Comparison of ENCODE assay signal across 9 cellular contexts in genomic region chr19:42352216-42352892, GRCh38. TPM values are rescaled to one million over a fixed set of nuclear protein-coding genes. Genes with fewer than 3 reads are reported as not detected.
A peak's percentile ranks its signal among the peaks of the same experiment; 100 is the strongest.
DNase-seq lines count a peak whose midpoint lies in the region; ATAC-seq, FAIRE-seq and TF ChIP-seq lines count a peak whose summit lies in the region.
"Had no signal": no experiment of that assay in that cellular context is flagged by ENCODE, and none has a peak within 500 bp of the region (broad histone marks: within the 10 kb centered on the region; RNA-seq: fewer than 3 reads in every experiment).

No MANE protein-coding gene starts in this region.

- CTCF ChIA-PET in HepG2 (lab: Yijun Ruan, JAX; ENCODE audit: low intra/inter-chr PET ratio, low total read pairs) = no interaction called here
- CTCF ChIA-PET in CD8-positive, alpha-beta T cell (lab: Charles Lee) = no interaction called here

- no peak overlapping the region for H3K27ac Mint-ChIP-seq in endodermal cell
- H3K27ac Mint-ChIP-seq in CD8-positive, alpha-beta T cell = no peak overlapping the region

- no peak overlapping the region for H3K27ac ChIP-seq in HepG2 (ENCODE audit: extremely low read length, insufficient read depth, low read length)
- H3K27ac ChIP-seq in right lobe of liver = no peak overlapping the region
- H3K27ac ChIP-seq in endodermal cell (ENCODE audit: low read depth, low read length) = peak overlapping the region; percentile 70
- peak overlapping the region; percentile 91 for H3K27ac ChIP-seq in temporal lobe (ENCODE audit: low read depth, low read length)
- no peak overlapping the region for H3K27ac ChIP-seq in CD8-positive, alpha-beta T cell (ENCODE audit: low read depth, low read length)
- H3K27ac ChIP-seq: neutrophil had no signal

- H3K36me3 ChIP-seq in HepG2 (replicated peaks in 1 of 2; ENCODE audit: control insufficient read depth in 1 of 2, insufficient read depth in 2 of 2, low read length in 2 of 2) (peaks cover 4 to 17% of the 10 kb centered on the region in 2 experiments; a peak in 4 of 5 replicates), right lobe of liver (peaks cover 0 to 5% (median 0%) of the 10 kb centered on the region in 4 donors), endodermal cell (ENCODE audit: control insufficient read depth, insufficient read depth, low read length) (peaks cover 17% of the 10 kb centered on the region)
- no peaks in the 10 kb centered on the region for H3K36me3 ChIP-seq in CD8-positive, alpha-beta T cell (ENCODE audit: insufficient read depth, low read length)

- H3K9me3 Mint-ChIP-seq in endodermal cell = no peaks in the 10 kb centered on the region
- H3K9me3 Mint-ChIP-seq in CD8-positive, alpha-beta T cell = no peaks in the 10 kb centered on the region

- no peak for TF ChIP-seq RAD21 in HepG2 (CRISPR knock-in tag; IDR thresholded peaks at IDR 0.05)

- H3K9me3 ChIP-seq in HepG2 (ENCODE audit: low read length) (no peaks in the 10 kb centered on the region), right lobe of liver (no peaks in the 10 kb centered on the region), endodermal cell (ENCODE audit: control insufficient read depth, low read length) (no peaks in the 10 kb centered on the region)
- H3K9me3 ChIP-seq in CD8-positive, alpha-beta T cell (ENCODE audit: low read length) = no peaks in the 10 kb centered on the region
- H3K9me3 ChIP-seq: neutrophil had no signal

- BruUV-seq in HepG2 (replicated peaks; lab: Mats Ljungman, UMichigan) = no TSS peak

- ATAC-seq in HepG2 (no peak), right lobe of liver (no peak), GM18520 (IDR thresholded peaks at IDR 0.05; ENCODE audit: unreplicated experiment) (no peak)
- no peak for ATAC-seq in CD8-positive, alpha-beta T cell

- TF ChIP-seq POLR2A in HepG2 (IDR thresholded peaks at IDR 0.05; ENCODE audit: insufficient read depth in 1 of 2, low read depth in 2 of 2, low read length in 2 of 2) = no peak
- no peak for TF ChIP-seq POLR2A in right lobe of liver (IDR thresholded peaks at IDR 0.05)

- TF ChIP-seq EP300 in HepG2 (IDR thresholded peaks at IDR 0.05; ENCODE audit: low read depth in 2 of 2, low read length in 2 of 2) (no peak), HepG2 (CRISPR knock-in tag; IDR thresholded peaks at IDR 0.05; ENCODE audit: borderline replicate concordance) (no peak)

- intact Hi-C loops in HepG2 (cut with micrococcal nuclease; ENCODE audit: unreplicated experiment) (no loop called here), right lobe of liver (cut with DNase I) (no loop called here)
- intact Hi-C loops in CD8-positive, alpha-beta T cell (cut with DNase I, micrococcal nuclease) = no loop called here

- no peak overlapping the region for H3K9ac ChIP-seq in HepG2 (ENCODE audit: insufficient read depth, low read depth, low read length)
- no peak overlapping the region for H3K9ac ChIP-seq in endodermal cell (ENCODE audit: extremely low read depth, low read length, poor library complexity, severe bottlenecking)

- H3K27me3 Mint-ChIP-seq in endodermal cell (ENCODE audit: insufficient read depth) = no peaks in the 10 kb centered on the region
- H3K27me3 Mint-ChIP-seq in CD8-positive, alpha-beta T cell (ENCODE audit: low read depth) = no peaks in the 10 kb centered on the region

- no peak overlapping the region for H3K4me3 Mint-ChIP-seq in endodermal cell
- no peak overlapping the region for H3K4me3 Mint-ChIP-seq in CD8-positive, alpha-beta T cell

- POLR2A ChIA-PET in HepG2 (lab: Yijun Ruan, JAX) = no interaction called here
- POLR2A ChIA-PET in CD8-positive, alpha-beta T cell (lab: Charles Lee) = no interaction called here

- H3K4me1 Mint-ChIP-seq in endodermal cell = no peaks in the 10 kb centered on the region
- H3K4me1 Mint-ChIP-seq in CD8-positive, alpha-beta T cell (ENCODE audit: low read depth) = no peaks in the 10 kb centered on the region

- no peak overlapping the region for H3K4me2 ChIP-seq in HepG2 (ENCODE audit: low read depth, low read length)

- H3K36me3 Mint-ChIP-seq in endodermal cell (ENCODE audit: low read depth) = peaks cover 32% of the 10 kb centered on the region
- peaks cover 33% of the 10 kb centered on the region for H3K36me3 Mint-ChIP-seq in CD8-positive, alpha-beta T cell

- DNase-seq in HepG2 (ENCODE audit: low spot score) (no peak), right lobe of liver (no peak), NCI-H510A (lab: John Stamatoyannopoulos, UW) (peak; percentile 40), endodermal cell (no peak)
- no peak for DNase-seq in activated CD8-positive, alpha-beta memory T cell treated with anti-CD3 and anti-CD28 coated beads, Interleukin-2, amount 50 U/mL, for 4 hours
- DNase-seq in CD8-positive, alpha-beta T cell = no peak

- no peaks in the 10 kb centered on the region for H3K79me2 ChIP-seq in HepG2 (ENCODE audit: insufficient read depth, low read length)

- WGBS in HepG2 (ENCODE audit: low lambda C conversion rate) = 95% methylated on average over 9 of the region's 20 CpGs
- WGBS in right lobe of liver (ENCODE audit: insufficient coverage, low coverage, low lambda C conversion rate, missing lambda C conversion rate) = 40% methylated on average over 1 of the region's 20 CpGs
- WGBS in endodermal cell (ENCODE audit: insufficient coverage in 1 of 2, insufficient read length in 1 of 2), 2 experiments = 84 to 96% methylated on average over 20 of the region's 20 CpGs

- H3K4me1 ChIP-seq in HepG2 (ENCODE audit: insufficient read depth, low read length) = no peaks in the 10 kb centered on the region
- H3K4me1 ChIP-seq in right lobe of liver = no peaks in the 10 kb centered on the region
- no peaks in the 10 kb centered on the region for H3K4me1 ChIP-seq in endodermal cell (ENCODE audit: control insufficient read depth, insufficient read depth, low read length)
- no peaks in the 10 kb centered on the region for H3K4me1 ChIP-seq in CD8-positive, alpha-beta T cell (ENCODE audit: insufficient read depth, low read length)

- no peak overlapping the region for H3K4me3 ChIP-seq in HepG2 (replicated peaks in 1 of 3; ENCODE audit: insufficient read depth in 1 of 3, low read depth in 2 of 3, low read length in 3 of 3)
- no peak overlapping the region for H3K4me3 ChIP-seq in right lobe of liver
- no peak overlapping the region for H3K4me3 ChIP-seq in endodermal cell (ENCODE audit: low read length)
- no peak overlapping the region for H3K4me3 ChIP-seq in CD8-positive, alpha-beta T cell (ENCODE audit: low read depth, low read length)

- no peak for FAIRE-seq in HepG2 (lab: Jason Lieb, UNC)

- H3K27me3 ChIP-seq in HepG2 (ENCODE audit: control insufficient read depth in 1 of 2, insufficient read depth in 2 of 2, low read length in 2 of 2) (no peaks in the 10 kb centered on the region), right lobe of liver (no peaks in the 10 kb centered on the region), endodermal cell (ENCODE audit: control insufficient read depth, insufficient read depth, low read length, poor library complexity, severe bottlenecking) (no peaks in the 10 kb centered on the region)
- no peaks in the 10 kb centered on the region for H3K27me3 ChIP-seq in CD8-positive, alpha-beta T cell (ENCODE audit: insufficient read depth, low read length)
- H3K27me3 ChIP-seq: neutrophil had no signal

- no peaks in the 10 kb centered on the region for H4K20me1 ChIP-seq in HepG2 (ENCODE audit: insufficient read depth, low read length)

- H2AFZ ChIP-seq in HepG2 (ENCODE audit: low read length) = no peak overlapping the region

- in situ Hi-C loops in HepG2 (cut with HindIII; ENCODE audit: extremely low pct_ligation_motif_present, low pct_unique_long_range_greater_than_20kb) = no loop called here

- TF ChIP-seq CTCF in HepG2 (CRISPR knock-in tag; IDR thresholded peaks at IDR 0.05) (no peak), right lobe of liver (IDR thresholded peaks at IDR 0.05) (no peak), endodermal cell (conservative IDR thresholded peaks at IDR 0.05) (no peak)
- TF ChIP-seq CTCF in CD8-positive, alpha-beta T cell (IDR thresholded peaks at IDR 0.05) = no peak

RNA-seq across cellular contexts. Expression of gene MEGF8, which starts 26.9 kb away (rescaled TPM):
- 3.9 and 8.8 TPM in 2 replicates for total RNA-seq in HepG2 (2016; rRNA removed; fragmentation: Illumina TruSeq; extraction: Trizol)
- total RNA-seq in HepG2 (2016; cell fraction: cytosol; rRNA removed; fragmentation: Illumina TruSeq; extraction: Trizol; ENCODE audit: low read depth) = 0.79 and 1.2 TPM in 2 replicates
- 3.1 and 9.6 TPM in 2 replicates for total RNA-seq in HepG2 (2016; cell fraction: insoluble cytoplasmic fraction; rRNA removed; fragmentation: Illumina TruSeq; extraction: Trizol)
- total RNA-seq in HepG2 (2016; cell fraction: membrane; rRNA removed; fragmentation: Illumina TruSeq; extraction: Trizol) = 1.9 and 2.7 TPM in 2 replicates
- total RNA-seq in HepG2 (2016; cell fraction: nucleus; rRNA removed; fragmentation: Illumina TruSeq; extraction: Trizol) = 9.4 and 10.4 TPM in 2 replicates
- polyA plus RNA-seq in HepG2 (2011; rRNA removed) = 4.0 and 6.2 TPM in 2 replicates
- 4.4 and 7.8 TPM in 2 replicates for polyA plus RNA-seq in HepG2 (2011; cell fraction: cytosol; rRNA removed)
- 16.2 and 21.3 TPM in 2 replicates for polyA plus RNA-seq in HepG2 (2011; cell fraction: nucleus; rRNA removed)
- polyA plus RNA-seq in HepG2 (2012) = 10.2 and 12.4 TPM in 2 replicates
- polyA plus RNA-seq in HepG2 (2016; cell fraction: cytosol; fragmentation: Illumina TruSeq; extraction: Trizol; ENCODE audit: low read depth) = 0.61 and 0.62 TPM in 2 replicates
- polyA plus RNA-seq in HepG2 (2016; cell fraction: insoluble cytoplasmic fraction; fragmentation: Illumina TruSeq; extraction: Trizol; ENCODE audit: low read depth) = 4.1 and 4.7 TPM in 2 replicates
- polyA plus RNA-seq in HepG2 (2016; cell fraction: membrane; fragmentation: Illumina TruSeq; extraction: Trizol; ENCODE audit: low read depth) = 1.0 and 1.2 TPM in 2 replicates
- 15.0 and 18.4 TPM in 2 replicates for polyA plus RNA-seq in HepG2 (2016; cell fraction: nucleus; fragmentation: Illumina TruSeq; extraction: Trizol; ENCODE audit: insufficient read depth, low read depth)
- 0.96 and 23.0 TPM in 2 replicates for polyA minus RNA-seq in HepG2 (2011; rRNA and poly(A)+ RNA removed; ENCODE audit: low replicate concordance)
- 11.7 and 11.8 TPM in 2 replicates for polyA minus RNA-seq in HepG2 (2011; cell fraction: cytosol; rRNA and poly(A)+ RNA removed)
- 11.7 and 11.8 TPM in 2 replicates for polyA minus RNA-seq in HepG2 (2011; cell fraction: nucleus; rRNA and poly(A)+ RNA removed)
- 10 to 100 TPM in 1 of 6 experiments, 1 to 10 TPM in 5; 5.5 to 11.0 (median 8.7) TPM for total RNA-seq in right lobe of liver
- total RNA-seq in endodermal cell = 10 to 100 TPM; 48.0 to 51.4 TPM
- 26.6 TPM for polyA plus RNA-seq in endodermal cell (2013, experiment 1 of 2)
- 28.6 TPM for polyA plus RNA-seq in endodermal cell (2013, experiment 2 of 2)
- 56.5 TPM for total RNA-seq in temporal lobe
- total RNA-seq in CD8-positive, alpha-beta T cell = 1 to 10 TPM; 5.2 to 5.9 TPM

RNA-seq across cellular contexts. Expression of gene CNFN, which starts 37.7 kb away (rescaled TPM):
- total RNA-seq in HepG2 (2016; rRNA removed; fragmentation: Illumina TruSeq; extraction: Trizol) = 0.35 TPM in 1 of 2 replicates, not detected in the other
- total RNA-seq in HepG2 (2016; cell fraction: cytosol; rRNA removed; fragmentation: Illumina TruSeq; extraction: Trizol; ENCODE audit: low read depth) = not detected in 2 replicates
- not detected in 2 replicates for total RNA-seq in HepG2 (2016; cell fraction: insoluble cytoplasmic fraction; rRNA removed; fragmentation: Illumina TruSeq; extraction: Trizol)
- total RNA-seq in HepG2 (2016; cell fraction: membrane; rRNA removed; fragmentation: Illumina TruSeq; extraction: Trizol) = not detected in 2 replicates
- total RNA-seq in HepG2 (2016; cell fraction: nucleus; rRNA removed; fragmentation: Illumina TruSeq; extraction: Trizol) = not detected in 2 replicates
- polyA plus RNA-seq in HepG2 (2011; rRNA removed) = 1.0 and 1.1 TPM in 2 replicates
- polyA plus RNA-seq in HepG2 (2011; cell fraction: cytosol; rRNA removed) = 0.68 and 1.7 TPM in 2 replicates
- 0.84 and 1.9 TPM in 2 replicates for polyA plus RNA-seq in HepG2 (2011; cell fraction: nucleus; rRNA removed)
- 1.2 and 1.7 TPM in 2 replicates for polyA plus RNA-seq in HepG2 (2012)
- polyA plus RNA-seq in HepG2 (2016; cell fraction: cytosol; fragmentation: Illumina TruSeq; extraction: Trizol; ENCODE audit: low read depth) = 0.83 and 1.2 TPM in 2 replicates
- 0.75 TPM in 1 of 2 replicates, not detected in the other for polyA plus RNA-seq in HepG2 (2016; cell fraction: insoluble cytoplasmic fraction; fragmentation: Illumina TruSeq; extraction: Trizol; ENCODE audit: low read depth)
- polyA plus RNA-seq in HepG2 (2016; cell fraction: membrane; fragmentation: Illumina TruSeq; extraction: Trizol; ENCODE audit: low read depth) = 1.1 and 1.3 TPM in 2 replicates
- not detected in 2 replicates for polyA plus RNA-seq in HepG2 (2016; cell fraction: nucleus; fragmentation: Illumina TruSeq; extraction: Trizol; ENCODE audit: insufficient read depth, low read depth)
- polyA minus RNA-seq in HepG2 (2011; rRNA and poly(A)+ RNA removed; ENCODE audit: low replicate concordance) = 1.3 TPM in 1 of 2 replicates, not detected in the other
- not detected in 2 replicates for polyA minus RNA-seq in HepG2 (2011; cell fraction: cytosol; rRNA and poly(A)+ RNA removed)
- polyA minus RNA-seq in HepG2 (2011; cell fraction: nucleus; rRNA and poly(A)+ RNA removed) = not detected in 2 replicates
- total RNA-seq in right lobe of liver = not detected
- total RNA-seq in endodermal cell = 1 to 10 TPM; 5.0 to 6.6 TPM
- polyA plus RNA-seq in endodermal cell (2013, experiment 1 of 2) = 12.8 TPM
- 12.1 TPM for polyA plus RNA-seq in endodermal cell (2013, experiment 2 of 2)
- total RNA-seq in temporal lobe = not detected
- total RNA-seq in CD8-positive, alpha-beta T cell = not detected

RNA-seq across cellular contexts. Expression of gene TMEM145, which starts 39.2 kb away (rescaled TPM):
- 0.07 TPM in 1 of 2 replicates, not detected in the other for total RNA-seq in HepG2 (2016; rRNA removed; fragmentation: Illumina TruSeq; extraction: Trizol)
- not detected in 2 replicates for total RNA-seq in HepG2 (2016; cell fraction: cytosol; rRNA removed; fragmentation: Illumina TruSeq; extraction: Trizol; ENCODE audit: low read depth)
- total RNA-seq in HepG2 (2016; cell fraction: insoluble cytoplasmic fraction; rRNA removed; fragmentation: Illumina TruSeq; extraction: Trizol) = 0.13 and 0.15 TPM in 2 replicates
- not detected in 2 replicates for total RNA-seq in HepG2 (2016; cell fraction: membrane; rRNA removed; fragmentation: Illumina TruSeq; extraction: Trizol)
- 0.88 and 1.9 TPM in 2 replicates for total RNA-seq in HepG2 (2016; cell fraction: nucleus; rRNA removed; fragmentation: Illumina TruSeq; extraction: Trizol)
- polyA plus RNA-seq in HepG2 (2011; rRNA removed) = 5.1 and 5.5 TPM in 2 replicates
- 2.0 and 2.3 TPM in 2 replicates for polyA plus RNA-seq in HepG2 (2011; cell fraction: cytosol; rRNA removed)
- polyA plus RNA-seq in HepG2 (2011; cell fraction: nucleus; rRNA removed) = 39.2 and 50.9 TPM in 2 replicates
- 2.9 and 6.2 TPM in 2 replicates for polyA plus RNA-seq in HepG2 (2012)
- 0.26 TPM in 1 of 2 replicates, not detected in the other for polyA plus RNA-seq in HepG2 (2016; cell fraction: cytosol; fragmentation: Illumina TruSeq; extraction: Trizol; ENCODE audit: low read depth)
- 0.57 and 0.73 TPM in 2 replicates for polyA plus RNA-seq in HepG2 (2016; cell fraction: insoluble cytoplasmic fraction; fragmentation: Illumina TruSeq; extraction: Trizol; ENCODE audit: low read depth)
- polyA plus RNA-seq in HepG2 (2016; cell fraction: membrane; fragmentation: Illumina TruSeq; extraction: Trizol; ENCODE audit: low read depth) = 0.17 and 0.27 TPM in 2 replicates
- 1.7 and 2.8 TPM in 2 replicates for polyA plus RNA-seq in HepG2 (2016; cell fraction: nucleus; fragmentation: Illumina TruSeq; extraction: Trizol; ENCODE audit: insufficient read depth, low read depth)
- 0.44 and 14.7 TPM in 2 replicates for polyA minus RNA-seq in HepG2 (2011; rRNA and poly(A)+ RNA removed; ENCODE audit: low replicate concordance)
- polyA minus RNA-seq in HepG2 (2011; cell fraction: cytosol; rRNA and poly(A)+ RNA removed) = 1.3 and 4.2 TPM in 2 replicates
- 16.7 and 20.3 TPM in 2 replicates for polyA minus RNA-seq in HepG2 (2011; cell fraction: nucleus; rRNA and poly(A)+ RNA removed)
- under 1 TPM in 3 of 6 experiments, not detected in 3; 0.10 to 0.16 (median 0.12) TPM for total RNA-seq in right lobe of liver
- under 1 TPM; 0.38 to 0.42 TPM for total RNA-seq in endodermal cell
- 4.4 TPM for polyA plus RNA-seq in endodermal cell (2013, experiment 1 of 2)
- 2.2 TPM for polyA plus RNA-seq in endodermal cell (2013, experiment 2 of 2)
- 54.6 TPM for total RNA-seq in temporal lobe
- not detected for total RNA-seq in CD8-positive, alpha-beta T cell

RNA-seq across cellular contexts. Expression of gene PAFAH1B3, which starts 49.9 kb away (rescaled TPM):
- total RNA-seq in HepG2 (2016; rRNA removed; fragmentation: Illumina TruSeq; extraction: Trizol) (58.0 and 58.6 TPM in 2 replicates), right lobe of liver (10 to 100 TPM in 1 of 6 experiments, 1 to 10 TPM in 5; 1.6 to 10.6 (median 5.0) TPM), endodermal cell (10 to 100 TPM; 63.0 to 70.2 TPM), temporal lobe (178 TPM)
- total RNA-seq in HepG2 (2016; cell fraction: cytosol; rRNA removed; fragmentation: Illumina TruSeq; extraction: Trizol; ENCODE audit: low read depth) = 50.5 and 73.0 TPM in 2 replicates
- total RNA-seq in HepG2 (2016; cell fraction: insoluble cytoplasmic fraction; rRNA removed; fragmentation: Illumina TruSeq; extraction: Trizol) = 61.4 and 62.4 TPM in 2 replicates
- 53.6 and 73.9 TPM in 2 replicates for total RNA-seq in HepG2 (2016; cell fraction: membrane; rRNA removed; fragmentation: Illumina TruSeq; extraction: Trizol)
- total RNA-seq in HepG2 (2016; cell fraction: nucleus; rRNA removed; fragmentation: Illumina TruSeq; extraction: Trizol) = 23.8 and 27.3 TPM in 2 replicates
- polyA plus RNA-seq in HepG2 (2011; rRNA removed) = 27.4 and 31.2 TPM in 2 replicates
- 38.9 and 49.7 TPM in 2 replicates for polyA plus RNA-seq in HepG2 (2011; cell fraction: cytosol; rRNA removed)
- 31.1 and 32.3 TPM in 2 replicates for polyA plus RNA-seq in HepG2 (2011; cell fraction: nucleus; rRNA removed)
- 21.3 and 29.1 TPM in 2 replicates for polyA plus RNA-seq in HepG2 (2012)
- polyA plus RNA-seq in HepG2 (2016; cell fraction: cytosol; fragmentation: Illumina TruSeq; extraction: Trizol; ENCODE audit: low read depth) = 59.5 and 77.2 TPM in 2 replicates
- 57.4 and 72.9 TPM in 2 replicates for polyA plus RNA-seq in HepG2 (2016; cell fraction: insoluble cytoplasmic fraction; fragmentation: Illumina TruSeq; extraction: Trizol; ENCODE audit: low read depth)
- 53.3 and 66.7 TPM in 2 replicates for polyA plus RNA-seq in HepG2 (2016; cell fraction: membrane; fragmentation: Illumina TruSeq; extraction: Trizol; ENCODE audit: low read depth)
- 41.3 and 41.9 TPM in 2 replicates for polyA plus RNA-seq in HepG2 (2016; cell fraction: nucleus; fragmentation: Illumina TruSeq; extraction: Trizol; ENCODE audit: insufficient read depth, low read depth)
- 27.9 and 60.4 TPM in 2 replicates for polyA minus RNA-seq in HepG2 (2011; rRNA and poly(A)+ RNA removed; ENCODE audit: low replicate concordance)
- polyA minus RNA-seq in HepG2 (2011; cell fraction: cytosol; rRNA and poly(A)+ RNA removed) = 16.4 and 20.1 TPM in 2 replicates
- polyA minus RNA-seq in HepG2 (2011; cell fraction: nucleus; rRNA and poly(A)+ RNA removed) = 7.9 and 8.8 TPM in 2 replicates
- polyA plus RNA-seq in endodermal cell (2013, experiment 1 of 2) = 105 TPM
- polyA plus RNA-seq in endodermal cell (2013, experiment 2 of 2) = 98.0 TPM
- total RNA-seq in CD8-positive, alpha-beta T cell = 10 to 100 TPM; 10.1 to 13.5 TPM

RNA-seq across cellular contexts. Expression of gene PRR19, which starts 50.4 kb away (rescaled TPM):
- total RNA-seq in HepG2 (2016; rRNA removed; fragmentation: Illumina TruSeq; extraction: Trizol) = 0.33 and 0.38 TPM in 2 replicates
- not detected in 2 replicates for total RNA-seq in HepG2 (2016; cell fraction: cytosol; rRNA removed; fragmentation: Illumina TruSeq; extraction: Trizol; ENCODE audit: low read depth)
- total RNA-seq in HepG2 (2016; cell fraction: insoluble cytoplasmic fraction; rRNA removed; fragmentation: Illumina TruSeq; extraction: Trizol) = 0.28 and 0.43 TPM in 2 replicates
- 0.14 and 0.43 TPM in 2 replicates for total RNA-seq in HepG2 (2016; cell fraction: membrane; rRNA removed; fragmentation: Illumina TruSeq; extraction: Trizol)
- total RNA-seq in HepG2 (2016; cell fraction: nucleus; rRNA removed; fragmentation: Illumina TruSeq; extraction: Trizol) = 0.50 TPM in 1 of 2 replicates, not detected in the other
- polyA plus RNA-seq in HepG2 (2011; rRNA removed) = 0.21 and 0.26 TPM in 2 replicates
- polyA plus RNA-seq in HepG2 (2011; cell fraction: cytosol; rRNA removed) = 0.23 and 0.34 TPM in 2 replicates
- 0.43 and 0.80 TPM in 2 replicates for polyA plus RNA-seq in HepG2 (2011; cell fraction: nucleus; rRNA removed)
- polyA plus RNA-seq in HepG2 (2012) = 0.51 TPM in 1 of 2 replicates, not detected in the other
- 0.21 and 0.22 TPM in 2 replicates for polyA plus RNA-seq in HepG2 (2016; cell fraction: cytosol; fragmentation: Illumina TruSeq; extraction: Trizol; ENCODE audit: low read depth)
- polyA plus RNA-seq in HepG2 (2016; cell fraction: insoluble cytoplasmic fraction; fragmentation: Illumina TruSeq; extraction: Trizol; ENCODE audit: low read depth) = 0.69 and 0.88 TPM in 2 replicates
- polyA plus RNA-seq in HepG2 (2016; cell fraction: membrane; fragmentation: Illumina TruSeq; extraction: Trizol; ENCODE audit: low read depth) = 0.19 and 0.38 TPM in 2 replicates
- polyA plus RNA-seq in HepG2 (2016; cell fraction: nucleus; fragmentation: Illumina TruSeq; extraction: Trizol; ENCODE audit: insufficient read depth, low read depth) = 0.57 and 1.5 TPM in 2 replicates
- polyA minus RNA-seq in HepG2 (2011; rRNA and poly(A)+ RNA removed; ENCODE audit: low replicate concordance) = 0.94 and 1.4 TPM in 2 replicates
- polyA minus RNA-seq in HepG2 (2011; cell fraction: cytosol; rRNA and poly(A)+ RNA removed) = 0.88 TPM in 1 of 2 replicates, not detected in the other
- 0.25 TPM in 1 of 2 replicates, not detected in the other for polyA minus RNA-seq in HepG2 (2011; cell fraction: nucleus; rRNA and poly(A)+ RNA removed)
- total RNA-seq in right lobe of liver = under 1 TPM; 0.18 to 0.74 (median 0.21) TPM
- total RNA-seq in endodermal cell = 1 to 10 TPM; 1.4 to 2.7 TPM
- polyA plus RNA-seq in endodermal cell (2013, experiment 1 of 2) = 1.9 TPM
- polyA plus RNA-seq in endodermal cell (2013, experiment 2 of 2) = 2.4 TPM
- 3.0 TPM for total RNA-seq in temporal lobe
- under 1 TPM in 1 of 2 experiments, not detected in 1; 0.19 TPM for total RNA-seq in CD8-positive, alpha-beta T cell

Comparison
In these comparisons a context has a peak if more than half of its experiments do, and no peak if none do; other contexts are left out.
1. H3K27ac ChIP-seq: peak in endodermal cell (single experiment) and temporal lobe (single experiment); none in HepG2 (single experiment), right lobe of liver (0 of 3) and CD8-positive, alpha-beta T cell (single experiment).
2. RNA of gene TMEM145, which starts 39.2 kb away (total RNA-seq): 54.6 TPM in temporal lobe (single experiment); 0.38 to 0.42 TPM in endodermal cell, 0.10 to 0.16 TPM in right lobe of liver, 0.07 to 1.9 TPM in HepG2 and not detected in CD8-positive, alpha-beta T cell; every median in the first group is over 10 times any median in the second.